9 cellular contexts compared by ENCODE assay signal in the genomic region with DNA sequence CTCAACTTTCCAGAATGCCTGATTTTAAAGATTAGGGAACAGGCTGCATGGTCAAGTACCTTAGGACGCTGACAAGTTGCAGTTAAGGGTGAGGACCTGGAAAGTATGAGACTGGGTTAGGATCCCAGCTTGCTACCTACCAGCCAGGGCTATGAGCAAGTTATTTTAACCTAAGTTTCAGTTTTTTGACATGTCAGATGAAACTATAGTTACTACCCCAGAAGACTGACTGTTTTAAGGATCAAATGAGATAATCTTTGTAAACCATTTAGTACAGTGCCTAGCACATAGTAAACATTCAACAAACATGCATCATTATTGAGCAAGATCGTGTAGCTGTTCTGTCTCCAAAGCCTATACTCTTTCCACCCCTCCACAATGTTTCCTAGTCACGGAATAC. TPM values are rescaled to one million over a fixed set of nuclear protein-coding genes. Genes with fewer than 3 reads are reported as not detected.
DNase-seq lines count a peak whose midpoint lies in the region; ATAC-seq and TF ChIP-seq lines count a peak whose summit lies in the region.
"Had no signal": no experiment of that assay in that cellular context is flagged by ENCODE, and none has a peak within 500 bp of the region (broad histone marks: within the 10 kb centered on the region; RNA-seq: fewer than 3 reads in every experiment).

No MANE protein-coding gene starts in this region.

- H3K36me3 ChIP-seq in heart left ventricle, result peaks cover 0 to 78% (median 28%) of the 10 kb centered on the region in 9 donors
- H3K36me3 ChIP-seq in left lung, result peaks cover 0 to 93% of the 10 kb centered on the region in 2 donors
- H3K36me3 ChIP-seq in transverse colon, result peaks cover 0 to 10% (median under 1%) of the 10 kb centered on the region in 4 donors
- H3K36me3 ChIP-seq in prostate gland, result no peaks in the 10 kb centered on the region

- TF ChIP-seq POLR2A in heart left ventricle (IDR thresholded peaks at IDR 0.05) (no peak), transverse colon (IDR thresholded peaks at IDR 0.05) (no peak), prostate gland (IDR thresholded peaks at IDR 0.05) (no peak)

- H3K27me3 ChIP-seq in heart left ventricle (no peaks in the 10 kb centered on the region), left lung (no peaks in the 10 kb centered on the region), transverse colon (no peaks in the 10 kb centered on the region), prostate gland (replicated peaks; ENCODE audit: insufficient read depth) (no peaks in the 10 kb centered on the region)

- peaks cover 100% of the 10 kb centered on the region for H3K36me3 Mint-ChIP-seq in activated T-helper 17 cell treated with anti-CD3 and anti-CD28 coated beads, Interleukin-2, amount 50 U/mL, for 72 hours (ENCODE audit: low read depth)

- H3K27ac ChIP-seq in heart left ventricle, result peak overlapping the region in 7 of 12 donors; percentile 23 to 97 (median 47)
- peak overlapping the region; percentile 87 to 95 for H3K27ac ChIP-seq in left lung
- peak overlapping the region; percentile 53 to 75 (median 72) for H3K27ac ChIP-seq in transverse colon
- peak overlapping the region in 1 of 2 donors; percentile 17 for H3K27ac ChIP-seq in prostate gland

- in situ Hi-C loops in transverse colon (cut with MboI; ENCODE audit: low pct_ligation_motif_present in 1 of 4, low pct_unique_long_range_greater_than_20kb in 1 of 4, low sequenced_read_pairs in 3 of 4), result no loop called here

- no peak for TF ChIP-seq EP300 in transverse colon (IDR thresholded peaks at IDR 0.05; ENCODE audit: low read depth)

- DNase-seq in heart left ventricle (no peak), Right ventricle myocardium inferior (ENCODE audit: missing footprints) (no peak), left lung (no peak), transverse colon (no peak), SIG-M5 (lab: John Stamatoyannopoulos, UW) (no peak), prostate gland (ENCODE audit: low spot score) (no peak), activated gamma-delta T cell treated with Interleukin-2 at 50 U/mL for 16 hours (no peak)
- DNase-seq: SK-N-SH had no signal

- H3K9me3 ChIP-seq in heart left ventricle, result no peaks in the 10 kb centered on the region
- H3K9me3 ChIP-seq in left lung, result no peaks in the 10 kb centered on the region
- H3K9me3 ChIP-seq in transverse colon, result no peaks in the 10 kb centered on the region
- H3K9me3 ChIP-seq in prostate gland, result no peaks in the 10 kb centered on the region
- H3K9me3 ChIP-seq: SK-N-SH had no signal

- H3K4me3 Mint-ChIP-seq in activated T-helper 17 cell treated with anti-CD3 and anti-CD28 coated beads, Interleukin-2, amount 50 U/mL, for 72 hours, result peak overlapping the region; percentile 77

- H3K4me1 ChIP-seq in heart left ventricle, result peaks cover 0 to 98% (median 0%) of the 10 kb centered on the region in 12 donors
- H3K4me1 ChIP-seq in left lung, result peaks cover 5 to 97% of the 10 kb centered on the region in 2 donors
- H3K4me1 ChIP-seq in transverse colon, result no peaks in the 10 kb centered on the region
- no peaks in the 10 kb centered on the region for H3K4me1 ChIP-seq in prostate gland (replicated peaks)

- H3K4me1 Mint-ChIP-seq in activated T-helper 17 cell treated with anti-CD3 and anti-CD28 coated beads, Interleukin-2, amount 50 U/mL, for 72 hours, result peaks cover 51% of the 10 kb centered on the region

- H3K27me3 Mint-ChIP-seq in activated T-helper 17 cell treated with anti-CD3 and anti-CD28 coated beads, Interleukin-2, amount 50 U/mL, for 72 hours, result no peaks in the 10 kb centered on the region

- no peak for TF ChIP-seq CTCF in heart left ventricle (IDR thresholded peaks at IDR 0.05)
- TF ChIP-seq CTCF in left lung (IDR thresholded peaks at IDR 0.05), result no peak
- TF ChIP-seq CTCF in transverse colon (IDR thresholded peaks at IDR 0.05), result no peak
- no peak for TF ChIP-seq CTCF in prostate gland (IDR thresholded peaks at IDR 0.05)

- ATAC-seq in heart left ventricle (no peak), Right ventricle myocardium inferior (no peak), left lung (no peak)
- ATAC-seq in activated T-helper 17 cell treated with anti-CD3 and anti-CD28 coated beads, Interleukin-2, amount 50 U/mL, for 72 hours (replicated peaks), result peak; percentile 31

- H3K4me3 ChIP-seq in heart left ventricle (peak overlapping the region in 1 of 12 donors; percentile 43), left lung (peak overlapping the region in 1 of 2 donors; percentile 22), transverse colon (no peak overlapping the region), prostate gland (no peak overlapping the region)

- no peaks in the 10 kb centered on the region for H3K9me3 Mint-ChIP-seq in activated T-helper 17 cell treated with anti-CD3 and anti-CD28 coated beads, Interleukin-2, amount 50 U/mL, for 72 hours

- H3K27ac Mint-ChIP-seq in activated T-helper 17 cell treated with anti-CD3 and anti-CD28 coated beads, Interleukin-2, amount 50 U/mL, for 72 hours, result peak overlapping the region; percentile 89

- intact Hi-C loops in heart left ventricle (cut with DNase I), result no loop called here
- intact Hi-C loops in Right ventricle myocardium inferior (cut with DNase I), result no loop called here
- intact Hi-C loops in left lung (cut with DNase I), result no loop called here
- intact Hi-C loops in transverse colon (cut with DNase I; ENCODE audit: low total_unique reads), result no loop called here
- intact Hi-C loops in prostate gland (cut with DNase I), result no loop called here

- WGBS in heart left ventricle, 4 donors, result 82 to 91% (median 86%) methylated on average over 3 of the region's 3 CpGs
- 17 to 75% methylated on average over 1 to 3 of the region's 3 CpGs for WGBS in transverse colon (ENCODE audit: low coverage in 1 of 2), 2 donors
- 77% methylated on average over 3 of the region's 3 CpGs for WGBS in prostate gland

RNA-seq across cellular contexts. Expression of gene THEMIS2, which starts 14.4 kb away (rescaled TPM):
- total RNA-seq in heart left ventricle (10 to 100 TPM in 3 of 9 donors, 1 to 10 TPM in 6; 1.7 to 50.8 (median 6.1) TPM), Right ventricle myocardium inferior (6.3 TPM), left lung (100 to 1,000 TPM in 1 of 2 donors, 10 to 100 TPM in 1; 33.7 to 110 TPM), transverse colon (10 to 100 TPM in 3 of 4 donors, under 1 TPM in 1; 1.00 to 27.9 (median 18.6) TPM), prostate gland (100 to 1,000 TPM in 1 of 2 donors, 1 to 10 TPM in 1; 3.6 to 140 TPM)
- 1 to 10 TPM; 3.4 to 7.3 TPM for polyA plus RNA-seq in heart left ventricle
- 10 to 100 TPM; 32.0 to 62.8 TPM for total RNA-seq in activated T-helper 17 cell treated with anti-CD3 and anti-CD28 coated beads, Interleukin-2, amount 50 U/mL, for 72 hours

RNA-seq across cellular contexts. Expression of gene RPA2, which starts 27.6 kb away (rescaled TPM):
- total RNA-seq in heart left ventricle (10 to 100 TPM; 14.6 to 57.4 (median 27.1) TPM), Right ventricle myocardium inferior (24.0 TPM), left lung (10 to 100 TPM; 21.1 to 29.8 TPM), transverse colon (10 to 100 TPM in 3 of 4 donors, 1 to 10 TPM in 1; 2.0 to 26.6 (median 16.6) TPM), prostate gland (10 to 100 TPM; 52.6 to 60.6 TPM)
- polyA plus RNA-seq in heart left ventricle, result 10 to 100 TPM; 21.6 to 39.8 TPM
- total RNA-seq in activated T-helper 17 cell treated with anti-CD3 and anti-CD28 coated beads, Interleukin-2, amount 50 U/mL, for 72 hours, result 10 to 100 TPM; 88.9 to 98.6 TPM

RNA-seq across cellular contexts. Expression of gene SMPDL3B, which starts 48.1 kb away (rescaled TPM):
- 1 to 10 TPM in 1 of 9 donors, not detected in 8; 2.2 TPM for total RNA-seq in heart left ventricle
- polyA plus RNA-seq in heart left ventricle, result under 1 TPM in 1 of 2 donors, not detected in 1; 0.08 TPM
- not detected for total RNA-seq in Right ventricle myocardium inferior
- total RNA-seq in activated T-helper 17 cell treated with anti-CD3 and anti-CD28 coated beads, Interleukin-2, amount 50 U/mL, for 72 hours, result under 1 TPM; 0.28 to 0.45 TPM
- 10 to 100 TPM; 14.8 to 15.7 TPM for total RNA-seq in left lung
- total RNA-seq in transverse colon, result 10 to 100 TPM; 14.1 to 64.3 (median 57.4) TPM
- total RNA-seq in prostate gland, result 1 to 10 TPM; 2.0 to 7.7 TPM

RNA-seq across cellular contexts. Expression of gene PPP1R8, which starts 56.2 kb away (rescaled TPM):
- 10 to 100 TPM; 21.4 to 31.8 (median 25.1) TPM for total RNA-seq in heart left ventricle
- polyA plus RNA-seq in heart left ventricle, result 10 to 100 TPM; 13.3 to 32.9 TPM
- total RNA-seq in Right ventricle myocardium inferior, result 23.9 TPM
- 10 to 100 TPM; 41.0 to 57.9 TPM for total RNA-seq in activated T-helper 17 cell treated with anti-CD3 and anti-CD28 coated beads, Interleukin-2, amount 50 U/mL, for 72 hours
- 10 to 100 TPM; 31.1 to 34.4 TPM for total RNA-seq in left lung
- total RNA-seq in transverse colon, result 10 to 100 TPM; 15.1 to 32.9 (median 28.0) TPM
- 10 to 100 TPM; 37.8 to 64.5 TPM for total RNA-seq in prostate gland
